In the genomic region with DNA sequence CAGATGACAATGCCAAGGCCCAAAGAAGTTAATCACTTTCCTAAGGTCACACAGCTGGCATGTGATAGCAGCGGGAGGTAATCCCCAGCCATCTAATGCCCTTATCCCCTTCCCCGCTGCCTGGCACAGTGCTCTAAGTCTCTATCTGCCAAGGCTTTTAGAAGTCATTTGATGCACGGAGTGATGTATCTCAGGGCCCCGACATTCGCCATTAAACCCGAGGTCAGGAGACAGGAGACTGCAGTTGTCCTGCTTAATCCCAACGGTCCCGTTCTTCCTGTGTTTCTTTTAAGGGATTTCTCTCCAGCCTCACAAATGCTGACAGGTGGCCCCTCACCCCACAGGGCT, we compare ENCODE assay signal across 16 cellular contexts.
DNase-seq lines count a peak whose midpoint lies in the region; ATAC-seq and TF ChIP-seq lines count a peak whose summit lies in the region.
"Had no signal": no experiment of that assay in that cellular context is flagged by ENCODE, and none has a peak within 500 bp of the region (broad histone marks: within the 10 kb centered on the region; RNA-seq: fewer than 3 reads in every experiment).

No MANE protein-coding gene starts in this region.

- no peak overlapping the region for H3K4me2 ChIP-seq in PC-3 (ENCODE audit: low read length)
- H3K4me2 ChIP-seq: GM23338 had no signal

- H3K9me2 ChIP-seq in PC-3 (replicated peaks; ENCODE audit: low read length) = no peaks in the 10 kb centered on the region

- no peak overlapping the region for H3K4me3 Mint-ChIP-seq in activated T-cell treated with anti-CD3 and anti-CD28 coated beads, Interleukin-2, amount 50 U/mL, for 72 hours
- H3K4me3 Mint-ChIP-seq: CD14-positive monocyte, GM23338 had no signal

- H3K4me3 ChIP-seq in SJCRH30 (no peak overlapping the region), heart right ventricle (no peak overlapping the region), thoracic aorta (peak overlapping the region; percentile 18), PC-3 (ENCODE audit: low read length) (no peak overlapping the region)
- H3K4me3 ChIP-seq: GM23338, K562, Peyer's patch had no signal

- TF ChIP-seq CTCF in heart right ventricle (IDR thresholded peaks at IDR 0.05) (no peak), thoracic aorta (IDR thresholded peaks at IDR 0.05) (no peak), PC-3 (conservative IDR thresholded peaks at IDR 0.05; ENCODE audit: low read depth, low read length) (no peak)

- CTCF ChIA-PET in PC-3 (lab: Charles Lee) = no interaction called here

- no peak overlapping the region for H3K9ac ChIP-seq in PC-3 (ENCODE audit: low read length)

- peaks cover 57% of the 10 kb centered on the region for H3K4me1 ChIP-seq in SJCRH30
- peaks cover 0 to 24% (median 11%) of the 10 kb centered on the region in 9 donors for H3K4me1 ChIP-seq in heart right ventricle
- H3K4me1 ChIP-seq in thoracic aorta (ENCODE audit: control insufficient read depth in 1 of 2, low read depth in 2 of 2) = peaks cover 5 to 61% of the 10 kb centered on the region in 2 donors
- no peaks in the 10 kb centered on the region for H3K4me1 ChIP-seq in PC-3 (ENCODE audit: insufficient read depth, low read length)

- no peaks in the 10 kb centered on the region for H3K36me3 ChIP-seq in SJCRH30
- no peaks in the 10 kb centered on the region for H3K36me3 ChIP-seq in heart right ventricle
- H3K36me3 ChIP-seq in thoracic aorta = no peaks in the 10 kb centered on the region
- H3K36me3 ChIP-seq in PC-3 (ENCODE audit: low read depth, low read length) = no peaks in the 10 kb centered on the region
- H3K36me3 ChIP-seq: Peyer's patch had no signal

- peak overlapping the region; percentile 45 for H3K27ac Mint-ChIP-seq in activated T-cell treated with anti-CD3 and anti-CD28 coated beads, Interleukin-2, amount 50 U/mL, for 72 hours
- H3K27ac Mint-ChIP-seq: GM23338 had no signal

- no peak for DNase-seq in activated T-cell treated with anti-CD3 and anti-CD28 coated beads, Interleukin-2, amount 50 U/mL, for 72 hours
- DNase-seq in activated T-cell treated with anti-CD3 and anti-CD28 coated beads, Interleukin-2, amount 50 U/mL, for 1 hour = no peak
- DNase-seq in SJCRH30 = peak; percentile 40 to 74
- DNase-seq in heart right ventricle = no peak
- no peak for DNase-seq in thoracic aorta (ENCODE audit: low spot score)
- DNase-seq in DMS 273 (lab: John Stamatoyannopoulos, UW; ENCODE audit: unreplicated experiment) = no peak
- no peak for DNase-seq in PC-3
- DNase-seq in NCI-H2029 treated with DMSO at 0.1 percent for 48 hours (lab: John Stamatoyannopoulos, UW) = no peak
- DNase-seq: GF-D8, NCI-H1436, NCI-H774, Peyer's patch, SIG-M5 had no signal

- H3K9me3 Mint-ChIP-seq in activated T-cell treated with anti-CD3 and anti-CD28 coated beads, Interleukin-2, amount 50 U/mL, for 72 hours = no peaks in the 10 kb centered on the region
- H3K9me3 Mint-ChIP-seq: GM23338 had no signal

- BruUV-seq in PC-3 (replicated peaks; lab: Mats Ljungman, UMichigan) = no TSS peak

- H3K36me3 Mint-ChIP-seq in activated T-cell treated with anti-CD3 and anti-CD28 coated beads, Interleukin-2, amount 50 U/mL, for 72 hours (ENCODE audit: insufficient read depth in 2 of 2) = no peaks in the 10 kb centered on the region

- H3K4me1 Mint-ChIP-seq in activated T-cell treated with anti-CD3 and anti-CD28 coated beads, Interleukin-2, amount 50 U/mL, for 72 hours (ENCODE audit: low read depth) = peaks cover 14% of the 10 kb centered on the region

- H3F3A ChIP-seq in PC-3 (ENCODE audit: low read length, unreplicated experiment) = no peaks in the 10 kb centered on the region

- intact Hi-C loops in heart right ventricle (cut with DNase I) (no loop called here), PC-3 (cut with micrococcal nuclease) (no loop called here)

- ATAC-seq in activated T-cell treated with anti-CD3 and anti-CD28 coated beads, Interleukin-2, amount 50 U/mL, for 72 hours (replicated peaks in 1 of 2) = no peak
- ATAC-seq in heart right ventricle = peak in 5 of 8 donors; percentile 18 to 78 (median 32)
- no peak for ATAC-seq in thoracic aorta (ENCODE audit: insufficient number of reproducible peaks, low FRiP score, low read depth)
- no peak for ATAC-seq in PC-3
- ATAC-seq: GM23338, K562 had no signal

- no peaks in the 10 kb centered on the region for H4K20me1 ChIP-seq in PC-3 (ENCODE audit: low read length)

- H3K9me3 ChIP-seq in SJCRH30 (replicated peaks) (no peaks in the 10 kb centered on the region), heart right ventricle (no peaks in the 10 kb centered on the region), thoracic aorta (no peaks in the 10 kb centered on the region), PC-3 (ENCODE audit: low read length) (no peaks in the 10 kb centered on the region)
- H3K9me3 ChIP-seq: Peyer's patch had no signal

- H3K27me3 ChIP-seq in SJCRH30 (no peaks in the 10 kb centered on the region), heart right ventricle (no peaks in the 10 kb centered on the region), thoracic aorta (replicated peaks; ENCODE audit: insufficient read depth) (no peaks in the 10 kb centered on the region), PC-3 (ENCODE audit: low read length) (no peaks in the 10 kb centered on the region)
- H3K27me3 ChIP-seq: Peyer's patch had no signal

- POLR2A ChIA-PET in PC-3 (lab: Charles Lee; ENCODE audit: unreplicated experiment) = no interaction called here

- no peaks in the 10 kb centered on the region for H3K79me2 ChIP-seq in PC-3 (ENCODE audit: low read length)

- 22 to 36% methylated on average over 8 of the region's 8 CpGs for WGBS in heart right ventricle, 2 donors

- no peak overlapping the region for H2AFZ ChIP-seq in PC-3 (ENCODE audit: low read length)
- H2AFZ ChIP-seq: GM23338 had no signal

- H3K27ac ChIP-seq in SJCRH30 (peak overlapping the region; percentile 19; the same call in 1 of the 2 replicates), heart right ventricle (peak overlapping the region in 4 of 10 donors; percentile 21 to 64 (median 36)), thoracic aorta (peak overlapping the region; percentile 59 to 88), PC-3 (ENCODE audit: low read length) (no peak overlapping the region)
- H3K27ac ChIP-seq: Peyer's patch had no signal

- no peaks in the 10 kb centered on the region for H3K27me3 Mint-ChIP-seq in activated T-cell treated with anti-CD3 and anti-CD28 coated beads, Interleukin-2, amount 50 U/mL, for 72 hours (ENCODE audit: low read depth)

Comparison
In these comparisons a context has a peak if more than half of its experiments do, and no peak if none do; other contexts are left out.
1. ATAC-seq: peak in heart right ventricle (5 of 8); none in activated T-cell treated with anti-CD3 and anti-CD28 coated beads, Interleukin-2, amount 50 U/mL, for 72 hours (0 of 2), thoracic aorta (single experiment) and PC-3 (single experiment).
2. DNase-seq: peak in SJCRH30 (2 of 2); none in activated T-cell treated with anti-CD3 and anti-CD28 coated beads, Interleukin-2, amount 50 U/mL, for 72 hours (0 of 2), activated T-cell treated with anti-CD3 and anti-CD28 coated beads, Interleukin-2, amount 50 U/mL, for 1 hour (single experiment), heart right ventricle (0 of 2), thoracic aorta (single experiment), DMS 273 (single experiment), PC-3 (single experiment) and NCI-H2029 treated with DMSO at 0.1 percent for 48 hours (single experiment).